9 cellular contexts compared by ENCODE assay signal in genomic region chr11:2893021-2893528, GRCh38. TPM values are rescaled to one million over a fixed set of nuclear protein-coding genes. Genes with fewer than 3 reads are reported as not detected.
DNase-seq lines count a peak whose midpoint lies in the region; ATAC-seq and TF ChIP-seq lines count a peak whose summit lies in the region.
"Had no signal": no experiment of that assay in that cellular context is flagged by ENCODE, and none has a peak within 500 bp of the region (broad histone marks: within the 10 kb centered on the region; RNA-seq: fewer than 3 reads in every experiment).

No MANE protein-coding gene starts in this region.

- H3K4me3 ChIP-seq in breast epithelium = peak overlapping the region; percentile 36 to 76 (median 50)
- H3K4me3 ChIP-seq in adrenal gland = peak overlapping the region in 1 of 4 donors; percentile 49
- peak overlapping the region; percentile 11 to 35 (median 15) for H3K4me3 ChIP-seq in right lobe of liver
- peak overlapping the region in 3 of 4 donors; percentile 39 to 60 (median 49) for H3K4me3 ChIP-seq in upper lobe of left lung
- no peak overlapping the region for H3K4me3 ChIP-seq in body of pancreas

- CTCF ChIA-PET in MCF 10A (lab: Yijun Ruan, JAX) = interaction anchor here (0.6 to 13.1 kb wide), 17 partner anchors 14 to 588 kb away, joined by 3 to 443 read pairs (median 3); partner anchors contain the start of gene CARS1

- H3K9me3 ChIP-seq in breast epithelium (no peaks in the 10 kb centered on the region), adrenal gland (replicated peaks in 1 of 3) (no peaks in the 10 kb centered on the region), right lobe of liver (no peaks in the 10 kb centered on the region), upper lobe of left lung (no peaks in the 10 kb centered on the region), body of pancreas (no peaks in the 10 kb centered on the region)
- H3K9me3 ChIP-seq: sigmoid colon had no signal

- H3K36me3 ChIP-seq in breast epithelium (no peaks in the 10 kb centered on the region), adrenal gland (replicated peaks in 1 of 2) (no peaks in the 10 kb centered on the region), right lobe of liver (no peaks in the 10 kb centered on the region), upper lobe of left lung (no peaks in the 10 kb centered on the region), body of pancreas (replicated peaks in 1 of 2; ENCODE audit: insufficient read depth in 1 of 2, low read depth in 2 of 2) (no peaks in the 10 kb centered on the region)
- H3K36me3 ChIP-seq: sigmoid colon had no signal

- TF ChIP-seq POLR2A in breast epithelium (IDR thresholded peaks at IDR 0.05) (no peak), adrenal gland (IDR thresholded peaks at IDR 0.05) (no peak), right lobe of liver (IDR thresholded peaks at IDR 0.05) (no peak), upper lobe of left lung (IDR thresholded peaks at IDR 0.05) (no peak), body of pancreas (IDR thresholded peaks at IDR 0.05) (no peak)

- peak overlapping the region in 1 of 2 donors; percentile 87 for H3K27ac ChIP-seq in breast epithelium
- H3K27ac ChIP-seq in adrenal gland = peak overlapping the region in 3 of 5 donors; percentile 4 to 70 (median 52)
- H3K27ac ChIP-seq in right lobe of liver = peak overlapping the region; percentile 20 to 45 (median 43)
- H3K27ac ChIP-seq in upper lobe of left lung = peak overlapping the region; percentile 51 to 85 (median 84)
- H3K27ac ChIP-seq in body of pancreas = peak overlapping the region in 1 of 4 donors; percentile 24

- WGBS in adrenal gland, 4 donors = 97 to 100% (median 99%) methylated on average over 1 to 2 of the region's 2 CpGs
- WGBS in right lobe of liver (ENCODE audit: insufficient coverage, low coverage, low lambda C conversion rate, missing lambda C conversion rate) = 100% methylated on average over 1 of the region's 2 CpGs
- 94 to 97% methylated on average over 2 of the region's 2 CpGs for WGBS in upper lobe of left lung, 2 donors
- WGBS in body of pancreas, 2 donors = 100% methylated on average over 2 of the region's 2 CpGs

- POLR2A ChIA-PET in MCF 10A (lab: Yijun Ruan, JAX) = interaction anchor here (0.7 to 6.9 kb wide), 5 partner anchors 36 to 515 kb away, joined by 3 to 68 read pairs (median 3); partner anchors contain the start of gene PHLDA2

- intact Hi-C loops in breast epithelium (cut with DNase I; ENCODE audit: low total_unique reads) = loop anchor here (5.0 kb wide), 1 partner anchor 461 kb away; no protein-coding TSS in a partner anchor
- intact Hi-C loops in MCF 10A (cut with micrococcal nuclease) = no loop called here
- intact Hi-C loops in adrenal gland (cut with DNase I) = loop anchor here in 1 of 2 donors (5.0 kb wide), 1 partner anchor 466 kb away; no protein-coding TSS in a partner anchor
- intact Hi-C loops in right lobe of liver (cut with DNase I) = loop anchor here in 1 of 2 donors (5.0 kb wide), 1 partner anchor 461 kb away; no protein-coding TSS in a partner anchor
- intact Hi-C loops in body of pancreas (cut with DNase I) = loop anchor here (5.0 kb wide), 2 partner anchors 361 to 466 kb away; no protein-coding TSS in a partner anchor

- DNase-seq in breast epithelium (ENCODE audit: low spot score in 2 of 2) (no peak), MCF 10A (ENCODE audit: unreplicated experiment) (no peak), adrenal gland (no peak), right lobe of liver (no peak), upper lobe of left lung (no peak), body of pancreas (no peak)
- DNase-seq: sigmoid colon had no signal

- peaks cover 8 to 20% of the 10 kb centered on the region in 2 donors for H3K4me1 ChIP-seq in breast epithelium
- H3K4me1 ChIP-seq in adrenal gland (replicated peaks in 1 of 2) = peaks cover 14 to 19% of the 10 kb centered on the region in 2 donors
- H3K4me1 ChIP-seq in right lobe of liver = peaks cover 0 to 21% (median 9%) of the 10 kb centered on the region in 4 donors
- peaks cover 25 to 41% (median 36%) of the 10 kb centered on the region in 4 donors for H3K4me1 ChIP-seq in upper lobe of left lung
- peaks cover 29% of the 10 kb centered on the region for H3K4me1 ChIP-seq in body of pancreas

- H3K27me3 ChIP-seq in breast epithelium (no peaks in the 10 kb centered on the region), adrenal gland (no peaks in the 10 kb centered on the region), right lobe of liver (no peaks in the 10 kb centered on the region), upper lobe of left lung (no peaks in the 10 kb centered on the region), body of pancreas (no peaks in the 10 kb centered on the region)
- H3K27me3 ChIP-seq: sigmoid colon had no signal

- H3K9me3 Mint-ChIP-seq in MCF 10A (ENCODE audit: unreplicated experiment) = no peaks in the 10 kb centered on the region

- no peaks in the 10 kb centered on the region for H3K36me3 Mint-ChIP-seq in MCF 10A (ENCODE audit: insufficient read depth, unreplicated experiment)

- H3K4me1 Mint-ChIP-seq in MCF 10A (ENCODE audit: insufficient read depth, unreplicated experiment) = peaks cover 10% of the 10 kb centered on the region

- no peaks in the 10 kb centered on the region for H3K27me3 Mint-ChIP-seq in MCF 10A (ENCODE audit: insufficient read depth, unreplicated experiment)

- no TSS peak for BruUV-seq in MCF 10A (replicated peaks; lab: Mats Ljungman, UMichigan)

- H3K4me3 Mint-ChIP-seq in MCF 10A (ENCODE audit: unreplicated experiment) = no peak overlapping the region

- TF ChIP-seq CTCF in breast epithelium (IDR thresholded peaks at IDR 0.05) (no peak), MCF 10A (IDR thresholded peaks at IDR 0.05; ENCODE audit: unreplicated experiment) (no peak), adrenal gland (IDR thresholded peaks at IDR 0.05) (no peak), right lobe of liver (IDR thresholded peaks at IDR 0.05) (no peak), upper lobe of left lung (IDR thresholded peaks at IDR 0.05) (peak in 1 of 6 experiments; percentile 14), body of pancreas (IDR thresholded peaks at IDR 0.05) (no peak)

- ATAC-seq in right lobe of liver = no peak
- no peak for ATAC-seq in upper lobe of left lung (ENCODE audit: low FRiP score in 2 of 2)
- no peak for ATAC-seq in GM19397 (IDR thresholded peaks at IDR 0.05; ENCODE audit: unreplicated experiment)
- no peak for ATAC-seq in body of pancreas
- ATAC-seq in GM21360 (IDR thresholded peaks at IDR 0.05; ENCODE audit: unreplicated experiment) = no peak

- no peak overlapping the region for H3K27ac Mint-ChIP-seq in MCF 10A (ENCODE audit: low read depth, unreplicated experiment)

- TF ChIP-seq EP300 in upper lobe of left lung (IDR thresholded peaks at IDR 0.05) = no peak

RNA-seq across cellular contexts. Expression of gene CDKN1C, which starts 7.5 kb away (rescaled TPM):
- 100 to 1,000 TPM in 1 of 3 donors, 10 to 100 TPM in 2; 48.2 to 136 (median 88.8) TPM for total RNA-seq in breast epithelium
- 5.7 and 6.9 TPM in 2 replicates for total RNA-seq in MCF 10A (2022)
- 100 to 1,000 TPM in 7 of 8 donors, 10 to 100 TPM in 1; 32.8 to 817 (median 464) TPM for total RNA-seq in adrenal gland
- 100 to 1,000 TPM in 2 of 3 donors, 10 to 100 TPM in 1; 17.7 to 229 (median 152) TPM for polyA plus RNA-seq in adrenal gland
- total RNA-seq in right lobe of liver = 1 to 10 TPM; 2.2 to 8.0 (median 3.6) TPM
- total RNA-seq in upper lobe of left lung = 10 to 100 TPM; 23.4 to 71.9 (median 33.6) TPM
- total RNA-seq in body of pancreas = 100 to 1,000 TPM in 1 of 2 donors, 10 to 100 TPM in 1; 35.3 to 231 TPM

RNA-seq across cellular contexts. Expression of gene PHLDA2, which starts 36.1 kb away (rescaled TPM):
- total RNA-seq in breast epithelium (1 to 10 TPM in 2 of 3 donors, not detected in 1; 2.0 to 2.3 TPM), MCF 10A (2022) (118 and 135 TPM in 2 replicates), adrenal gland (1 to 10 TPM in 6 of 8 donors, not detected in 2; 1.4 to 8.7 (median 2.3) TPM), right lobe of liver (10 to 100 TPM in 2 of 6 experiments, 1 to 10 TPM in 1, under 1 TPM in 2, not detected in 1; 0.51 to 12.7 (median 5.9) TPM), upper lobe of left lung (10 to 100 TPM in 4 of 6 donors, 1 to 10 TPM in 1, not detected in 1; 8.6 to 38.9 (median 21.0) TPM), body of pancreas (1 to 10 TPM in 1 of 2 donors, not detected in 1; 4.2 TPM)
- polyA plus RNA-seq in adrenal gland = 1 to 10 TPM in 2 of 3 donors, not detected in 1; 1.1 to 8.9 TPM

Comparison
In these comparisons a context has a peak if more than half of its experiments do, and no peak if none do; other contexts are left out.
1. H3K4me3 ChIP-seq: peak in breast epithelium (3 of 3), right lobe of liver (3 of 3) and upper lobe of left lung (3 of 4); none in body of pancreas (0 of 2).